Comparison of ENCODE assay signal across 20 cellular contexts in genomic region chr1:240683576-240683975, GRCh38.
"Had no signal": no experiment of that assay in that cellular context is flagged by ENCODE, and none has a peak within 500 bp of the region (broad histone marks: within the 10 kb centered on the region; RNA-seq: fewer than 3 reads in every experiment).

No MANE protein-coding gene starts in this region.

- H3K4me3 ChIP-seq: cardiac muscle cell, prostate gland, right lobe of liver, spleen, upper lobe of right lung had no signal

- H3K4me1 Mint-ChIP-seq: stimulated activated naive B cell treated with anti-CD40 and anti-IgM and Interleukin-4, amounts not matched to agents 10 μg/mL and 1 μg/mL and 100 μg/mL, for 72 hours had no signal

- H3K36me3 ChIP-seq: cardiac muscle cell, prostate gland, right lobe of liver, spleen, upper lobe of right lung had no signal

- H3K9me3 ChIP-seq: prostate gland, right lobe of liver, upper lobe of right lung had no signal

- DNase-seq: activated CD4-positive, alpha-beta T cell treated with anti-CD3 and anti-CD28 coated beads for 4 hours; activated CD8-positive, alpha-beta memory T cell treated with anti-CD3 and anti-CD28 coated beads, Interleukin-2, amount 50 U/mL, for 48 hours; activated CD8-positive, alpha-beta T cell treated with anti-CD3 and anti-CD28 coated beads for 36 hours; activated naive CD4-positive, alpha-beta T cell; activated naive CD8-positive, alpha-beta T cell treated with anti-CD3 and anti-CD28 coated beads, Interleukin-2, amount 50 U/mL, for 24 hours; effector CD4-positive, alpha-beta T cell; left colon; mammary epithelial cell; occipital lobe; right lobe of liver; spleen; stimulated activated CD4-positive, alpha-beta T cell treated with anti-CD3 and anti-CD28 coated beads, Interleukin-1b, Interleukin-23, amount 100 ng/mL, for 48 hours; stimulated activated naive B cell treated with anti-CD40 and anti-IgM and Interleukin-4, amounts not matched to agents 10 μg/mL and 1 μg/mL and 100 μg/mL, for 72 hours; substantia nigra; T-cell; upper lobe of right lung had no signal

- ATAC-seq: activated CD8-positive, alpha-beta T cell treated with anti-CD3 and anti-CD28 coated beads for 36 hours; activated naive CD8-positive, alpha-beta T cell treated with anti-CD3 and anti-CD28 coated beads, Interleukin-2, amount 50 U/mL, for 24 hours; left colon; natural killer cell treated with Interleukin-12 subunit alpha and Interleukin-12 subunit beta and Interleukin-15 and Interleukin-18, amount 100 ng/mL, for 72 hours; right lobe of liver; stimulated activated naive B cell treated with anti-CD40 and anti-IgM and Interleukin-4, amounts not matched to agents 10 μg/mL and 1 μg/mL and 100 μg/mL, for 72 hours; T-cell; upper lobe of right lung had no signal

- H3K27me3 Mint-ChIP-seq: activated CD8-positive, alpha-beta T cell treated with anti-CD3 and anti-CD28 coated beads for 36 hours; activated naive CD8-positive, alpha-beta T cell treated with anti-CD3 and anti-CD28 coated beads, Interleukin-2, amount 50 U/mL, for 24 hours; stimulated activated naive B cell treated with anti-CD40 and anti-IgM and Interleukin-4, amounts not matched to agents 10 μg/mL and 1 μg/mL and 100 μg/mL, for 72 hours; T-cell had no signal

- H3K27ac Mint-ChIP-seq: activated CD8-positive, alpha-beta T cell treated with anti-CD3 and anti-CD28 coated beads for 36 hours; activated naive CD8-positive, alpha-beta T cell treated with anti-CD3 and anti-CD28 coated beads, Interleukin-2, amount 50 U/mL, for 24 hours; activated T-helper 1 cell treated with anti-CD3 and anti-CD28 coated beads, Interleukin-12 subunit alpha, Interleukin-12 subunit beta, Interleukin-2, Interleukin-4 antibody, amounts not matched to agents 30 ng/mL and 10 ng/mL and 1 ng/mL, durations not matched to agents 14 hours and 24 hours and 36 hours; natural killer cell treated with Interleukin-12 subunit alpha and Interleukin-12 subunit beta and Interleukin-15 and Interleukin-18, amount 100 ng/mL, for 72 hours; stimulated activated naive B cell treated with anti-CD40 and anti-IgM and Interleukin-4, amounts not matched to agents 10 μg/mL and 1 μg/mL and 100 μg/mL, for 72 hours; T-cell had no signal

- H3K4me3 Mint-ChIP-seq: activated CD8-positive, alpha-beta T cell treated with anti-CD3 and anti-CD28 coated beads for 36 hours; activated naive CD8-positive, alpha-beta T cell treated with anti-CD3 and anti-CD28 coated beads, Interleukin-2, amount 50 U/mL, for 24 hours; activated T-helper 1 cell treated with anti-CD3 and anti-CD28 coated beads, Interleukin-12 subunit alpha, Interleukin-12 subunit beta, Interleukin-2, Interleukin-4 antibody, amounts not matched to agents 30 ng/mL and 10 ng/mL and 1 ng/mL, durations not matched to agents 14 hours and 24 hours and 36 hours; natural killer cell treated with Interleukin-12 subunit alpha and Interleukin-12 subunit beta and Interleukin-15 and Interleukin-18, amount 100 ng/mL, for 72 hours; stimulated activated naive B cell treated with anti-CD40 and anti-IgM and Interleukin-4, amounts not matched to agents 10 μg/mL and 1 μg/mL and 100 μg/mL, for 72 hours; T-cell had no signal

- H3K27me3 ChIP-seq: cardiac muscle cell, right lobe of liver, spleen, upper lobe of right lung had no signal

- H3K4me1 ChIP-seq: prostate gland, right lobe of liver, upper lobe of right lung had no signal

- H3K27ac ChIP-seq: cardiac muscle cell, prostate gland, right lobe of liver, spleen, upper lobe of right lung had no signal

- H3K36me3 Mint-ChIP-seq: natural killer cell treated with Interleukin-12 subunit alpha and Interleukin-12 subunit beta and Interleukin-15 and Interleukin-18, amount 100 ng/mL, for 72 hours; stimulated activated naive B cell treated with anti-CD40 and anti-IgM and Interleukin-4, amounts not matched to agents 10 μg/mL and 1 μg/mL and 100 μg/mL, for 72 hours; T-cell had no signal
